ENCODE assay signal across 23 cellular contexts in genomic region chr16:49603956-49604355, GRCh38.
"Had no signal": no experiment of that assay in that cellular context is flagged by ENCODE, and none has a peak within 500 bp of the region (broad histone marks: within the 10 kb centered on the region; RNA-seq: fewer than 3 reads in every experiment).

No MANE protein-coding gene starts in this region.

- H3K4me1 ChIP-seq: foreskin keratinocyte, prostate gland, stomach, uterus had no signal

- ATAC-seq: activated CD8-positive, alpha-beta T cell treated with anti-CD3 and anti-CD28 coated beads, Interleukin-2, amount 10 ng/mL, durations not matched to agents 7 days and 5 days; foreskin keratinocyte; left ventricle myocardium superior; naive thymus-derived CD8-positive, alpha-beta T cell had no signal

- DNase-seq: activated CD4-positive, alpha-beta T cell treated with anti-CD3 and anti-CD28 coated beads for 1 hour; activated CD4-positive, alpha-beta T cell treated with anti-CD3 and anti-CD28 coated beads, Interleukin-2, amount 50 U/mL, for 1 hour; activated CD8-positive, alpha-beta T cell treated with anti-CD3 and anti-CD28 coated beads, Interleukin-2, amount 10 ng/mL, durations not matched to agents 7 days and 5 days; activated naive CD4-positive, alpha-beta T cell treated with Interleukin-2 at 50 U/mL for 16 hours; activated naive CD8-positive, alpha-beta T cell treated with anti-CD3 and anti-CD28 coated beads for 36 hours; activated T-cell treated with anti-CD3 and anti-CD28 coated beads, Interleukin-2, amount 50 U/mL, for 48 hours; cerebellar nuclear complex; effector CD4-positive, alpha-beta T cell; foreskin keratinocyte; hippocampal formation; left ventricle myocardium superior; mammary epithelial cell; naive thymus-derived CD8-positive, alpha-beta T cell; ovary; stimulated activated CD4-positive, alpha-beta T cell treated with anti-CD3 and anti-CD28 coated beads, Interleukin-12 subunit alpha, Interleukin-12 subunit beta, amount 100 ng/mL, for 4 hours; stimulated activated CD4-positive, alpha-beta T cell treated with anti-CD3 and anti-CD28 coated beads, Interleukin-4, amount 100 ng/mL, for 4 hours; stomach; transverse colon; uterus had no signal

- H3K4me3 Mint-ChIP-seq: activated CD8-positive, alpha-beta T cell treated with anti-CD3 and anti-CD28 coated beads, Interleukin-2, amount 10 ng/mL, durations not matched to agents 7 days and 5 days; activated naive CD8-positive, alpha-beta T cell treated with anti-CD3 and anti-CD28 coated beads for 36 hours; mesothelial cell of epicardium; naive thymus-derived CD8-positive, alpha-beta T cell; T-helper 1 cell treated with Interleukin-12 subunit alpha and Interleukin-12 subunit beta and Interleukin-4 antibody, amounts not matched to agents 30 μg/mL and 1 μg/mL, for 36 hours had no signal

- H3K9me3 Mint-ChIP-seq: activated naive CD8-positive, alpha-beta T cell treated with anti-CD3 and anti-CD28 coated beads for 36 hours; mesothelial cell of epicardium; naive thymus-derived CD8-positive, alpha-beta T cell; T-helper 1 cell treated with Interleukin-12 subunit alpha and Interleukin-12 subunit beta and Interleukin-4 antibody, amounts not matched to agents 30 μg/mL and 1 μg/mL, for 36 hours had no signal

- H3K4me3 ChIP-seq: ovary, prostate gland, stomach, suprapubic skin, transverse colon, uterus had no signal

- H3K36me3 Mint-ChIP-seq: activated naive CD8-positive, alpha-beta T cell treated with anti-CD3 and anti-CD28 coated beads for 36 hours; mesothelial cell of epicardium; naive thymus-derived CD8-positive, alpha-beta T cell had no signal

- H3K9me3 ChIP-seq: ovary, prostate gland, stomach, suprapubic skin, transverse colon, uterus had no signal

- H3K27ac Mint-ChIP-seq: activated CD8-positive, alpha-beta T cell treated with anti-CD3 and anti-CD28 coated beads, Interleukin-2, amount 10 ng/mL, durations not matched to agents 7 days and 5 days; activated naive CD8-positive, alpha-beta T cell treated with anti-CD3 and anti-CD28 coated beads for 36 hours; mesothelial cell of epicardium; T-helper 1 cell treated with Interleukin-12 subunit alpha and Interleukin-12 subunit beta and Interleukin-4 antibody, amounts not matched to agents 30 μg/mL and 1 μg/mL, for 36 hours had no signal

- H3K27me3 ChIP-seq: foreskin keratinocyte, ovary, stomach, suprapubic skin, transverse colon, uterus had no signal

- H3K36me3 ChIP-seq: ovary, prostate gland, stomach, suprapubic skin, transverse colon, uterus had no signal

- H3K4me1 Mint-ChIP-seq: activated naive CD8-positive, alpha-beta T cell treated with anti-CD3 and anti-CD28 coated beads for 36 hours; naive thymus-derived CD8-positive, alpha-beta T cell had no signal

- H3K27ac ChIP-seq: foreskin keratinocyte, ovary, prostate gland, stomach, suprapubic skin, transverse colon, uterus had no signal
